8 cellular contexts compared by ENCODE assay signal in genomic region chr19:10315335-10316214, GRCh38. TPM values are rescaled to one million over a fixed set of nuclear protein-coding genes. Genes with fewer than 3 reads are reported as not detected.
DNase-seq lines count a peak whose midpoint lies in the region; ATAC-seq and TF ChIP-seq lines count a peak whose summit lies in the region.

Gene FDX2, minus strand, starts transcription at chr19:10316015. Its CDS starts 19 bp downstream, at chr19:10315996.

- TF ChIP-seq POLR2A in NB4 (IDR thresholded peaks at IDR 0.05; ENCODE audit: extremely low read depth, insufficient read length): no peak
- peak; percentile 4 for TF ChIP-seq POLR2A in ovary (IDR thresholded peaks at IDR 0.05)

- CTCF ChIA-PET in CD8-positive, alpha-beta T cell (lab: Charles Lee): no interaction called here

- no peaks in the 10 kb centered on the region for H3K27me3 ChIP-seq in CD8-positive, alpha-beta T cell (ENCODE audit: insufficient read depth, low read length)
- no peaks in the 10 kb centered on the region for H3K27me3 ChIP-seq in ovary
- no peaks in the 10 kb centered on the region for H3K27me3 ChIP-seq in thoracic aorta (replicated peaks; ENCODE audit: insufficient read depth)

- H3K9me3 Mint-ChIP-seq in CD8-positive, alpha-beta T cell: no peaks in the 10 kb centered on the region
- no peaks in the 10 kb centered on the region for H3K9me3 Mint-ChIP-seq in activated naive CD4-positive, alpha-beta T cell treated with anti-CD3 and anti-CD28 coated beads, Interleukin-2, amount 50 U/mL, for 72 hours

- H3K27ac ChIP-seq in CD8-positive, alpha-beta T cell (ENCODE audit: low read depth, low read length): peak within 1 kb of the TSS; percentile 51
- H3K27ac ChIP-seq in ovary (no peak within 1 kb of the TSS), thoracic aorta (peak within 1 kb of the TSS; percentile 17 to 33)

- intact Hi-C loops in CD8-positive, alpha-beta T cell (cut with DNase I, micrococcal nuclease): loop anchor here (1.0 to 5.0 kb wide), 3 partner anchors 18 to 67 kb away; partner anchors contain the start of genes RAVER1 (in 2 of the 2) and TYK2 (in 1 of the 2)
- intact Hi-C loops in head of caudate nucleus (cut with DNase I): loop anchor here (2.0 kb wide), 1 partner anchor 17 kb away; the partner anchor contains the start of gene RAVER1
- intact Hi-C loops in ovary (cut with DNase I): no loop called here

- H3K4me1 ChIP-seq in CD8-positive, alpha-beta T cell (ENCODE audit: insufficient read depth, low read length): peaks cover 13% of the 10 kb centered on the region
- H3K4me1 ChIP-seq in ovary (ENCODE audit: insufficient read depth) (peaks cover 3% of the 10 kb centered on the region), thoracic aorta (ENCODE audit: control insufficient read depth in 1 of 2, low read depth in 2 of 2) (peaks cover 4 to 10% of the 10 kb centered on the region in 2 donors)

- peak within 1 kb of the TSS; percentile 90 for H3K4me3 Mint-ChIP-seq in CD8-positive, alpha-beta T cell

- no peak for TF ChIP-seq CTCF in CD8-positive, alpha-beta T cell (IDR thresholded peaks at IDR 0.05)
- TF ChIP-seq CTCF in NB4 (IDR thresholded peaks at IDR 0.05; ENCODE audit: low read depth, low read length) (no peak), ovary (IDR thresholded peaks at IDR 0.05) (no peak), thoracic aorta (IDR thresholded peaks at IDR 0.05) (no peak)

- peak within 1 kb of the TSS; percentile 89 for H3K27ac Mint-ChIP-seq in CD8-positive, alpha-beta T cell
- peak within 1 kb of the TSS; percentile 65 to 93 for H3K27ac Mint-ChIP-seq in activated naive CD4-positive, alpha-beta T cell treated with anti-CD3 and anti-CD28 coated beads, Interleukin-2, amount 50 U/mL, for 72 hours

- no peak for TF ChIP-seq EP300 in ovary (IDR thresholded peaks at IDR 0.05)

- WGBS in ovary, 3 donors: 0 to 1% (median 1%) methylated on average over 54 to 55 of the region's 55 CpGs

- H3K4me3 ChIP-seq in CD8-positive, alpha-beta T cell (ENCODE audit: low read depth, low read length): peak within 1 kb of the TSS; percentile 94
- peak within 1 kb of the TSS; percentile 76 for H3K4me3 ChIP-seq in NB4 (ENCODE audit: low read depth, low read length)
- H3K4me3 ChIP-seq in ovary: peak within 1 kb of the TSS; percentile 59
- H3K4me3 ChIP-seq in thoracic aorta: peak within 1 kb of the TSS; percentile 96

- H3K4me1 Mint-ChIP-seq in CD8-positive, alpha-beta T cell (ENCODE audit: low read depth): peaks cover 12% of the 10 kb centered on the region

- POLR2A ChIA-PET in CD8-positive, alpha-beta T cell (lab: Charles Lee): no interaction called here

- DNase-seq in CD8-positive, alpha-beta T cell: peak; percentile 76 to 94 (median 91)
- DNase-seq in NB4 (ENCODE audit: low read depth): peak; percentile 98
- DNase-seq in SKM-1 (lab: John Stamatoyannopoulos, UW; ENCODE audit: unreplicated experiment): peak; percentile 45
- peak; percentile 88 to 93 for DNase-seq in activated naive CD4-positive, alpha-beta T cell treated with anti-CD3 and anti-CD28 coated beads, Interleukin-2, amount 50 U/mL, for 72 hours (ENCODE audit: low spot score in 2 of 2)
- peak; percentile 82 to 97 (median 93) for DNase-seq in head of caudate nucleus
- peak; percentile 84 to 92 (median 89) for DNase-seq in ovary
- peak; percentile 54 for DNase-seq in thoracic aorta (ENCODE audit: low spot score)

- H3K36me3 ChIP-seq in CD8-positive, alpha-beta T cell (ENCODE audit: insufficient read depth, low read length): peaks cover 12% of the 10 kb centered on the region
- H3K36me3 ChIP-seq in ovary (no peaks in the 10 kb centered on the region), thoracic aorta (peaks cover 23% of the 10 kb centered on the region)

- H3K36me3 Mint-ChIP-seq in CD8-positive, alpha-beta T cell: peaks cover 37% of the 10 kb centered on the region
- H3K36me3 Mint-ChIP-seq in activated naive CD4-positive, alpha-beta T cell treated with anti-CD3 and anti-CD28 coated beads, Interleukin-2, amount 50 U/mL, for 72 hours: peaks cover 11 to 24% of the 10 kb centered on the region in 2 donors

- no peaks in the 10 kb centered on the region for H3K9me3 ChIP-seq in CD8-positive, alpha-beta T cell (ENCODE audit: low read length)
- H3K9me3 ChIP-seq in ovary (no peaks in the 10 kb centered on the region), thoracic aorta (no peaks in the 10 kb centered on the region)

- ATAC-seq in CD8-positive, alpha-beta T cell: peak; percentile 91
- peak; percentile 57 for ATAC-seq in GM21576 (IDR thresholded peaks at IDR 0.05; ENCODE audit: unreplicated experiment)
- peak; percentile 87 to 92 for ATAC-seq in activated naive CD4-positive, alpha-beta T cell treated with anti-CD3 and anti-CD28 coated beads, Interleukin-2, amount 50 U/mL, for 72 hours
- ATAC-seq in thoracic aorta (ENCODE audit: insufficient number of reproducible peaks, low FRiP score, low read depth): peak; percentile 68

- H3K27me3 Mint-ChIP-seq in CD8-positive, alpha-beta T cell (ENCODE audit: low read depth): no peaks in the 10 kb centered on the region

RNA-seq across cellular contexts. Expression of gene FDX2, which starts in this region (rescaled TPM):
- total RNA-seq in CD8-positive, alpha-beta T cell: 1 to 10 TPM; 3.1 to 4.2 TPM
- 10 to 100 TPM in 1 of 2 donors, 1 to 10 TPM in 1; 8.1 to 16.7 TPM for total RNA-seq in activated naive CD4-positive, alpha-beta T cell treated with anti-CD3 and anti-CD28 coated beads, Interleukin-2, amount 50 U/mL, for 72 hours
- total RNA-seq in ovary (10 to 100 TPM; 11.1 to 23.6 (median 13.2) TPM), thoracic aorta (10 to 100 TPM; 13.4 to 35.8 TPM)
- 10 to 100 TPM in 1 of 2 donors, 1 to 10 TPM in 1; 2.5 to 16.8 TPM for polyA plus RNA-seq in ovary

Comparison
In these comparisons a context has a peak if more than half of its experiments do, and no peak if none do; other contexts are left out.
1. DNase-seq: peak in every context shown above with its lines; median percentile 98 in NB4; 93 in head of caudate nucleus; 91 in CD8-positive, alpha-beta T cell; 90 in activated naive CD4-positive, alpha-beta T cell treated with anti-CD3 and anti-CD28 coated beads, Interleukin-2, amount 50 U/mL, for 72 hours; 89 in ovary; 54 in thoracic aorta; 45 in SKM-1.
2. H3K27ac ChIP-seq: peak in CD8-positive, alpha-beta T cell (single experiment) and thoracic aorta (2 of 2); none in ovary (0 of 2).
3. intact Hi-C loops: an anchor here in CD8-positive, alpha-beta T cell (1.0 to 5.0 kb wide) and head of caudate nucleus (2.0 kb wide); none called in ovary.
4. Peak in every context shown above with its lines, with median percentiles within 50 percentile points of each other: ATAC-seq and H3K4me3 ChIP-seq.